Comparison of ENCODE assay signal across 33 cellular contexts in the genomic region with DNA sequence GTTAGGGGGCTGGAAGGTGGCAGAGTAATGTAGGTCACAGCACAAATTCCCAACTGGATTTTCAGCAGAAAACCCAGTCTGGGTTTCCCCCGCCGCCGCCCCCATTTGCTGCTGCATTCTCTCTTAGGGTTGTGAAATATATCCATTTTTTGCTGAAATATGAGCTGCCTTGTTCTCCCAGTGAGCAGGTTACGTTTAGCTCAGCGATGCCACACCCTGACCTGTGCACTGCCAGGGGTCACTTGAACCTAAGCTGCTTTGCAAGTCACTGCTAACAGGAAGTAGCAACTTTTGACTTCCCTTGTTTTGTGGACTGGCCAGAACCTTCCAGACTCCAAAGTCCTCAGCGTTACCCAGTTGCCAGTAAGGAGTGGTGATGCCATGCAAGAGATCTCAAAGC.
A peak's percentile ranks its signal among the peaks of the same experiment; 100 is the strongest.
DNase-seq lines count a peak whose midpoint lies in the region; ATAC-seq and TF ChIP-seq lines count a peak whose summit lies in the region.
"Had no signal": no experiment of that assay in that cellular context is flagged by ENCODE, and none has a peak within 500 bp of the region (broad histone marks: within the 10 kb centered on the region; RNA-seq: fewer than 3 reads in every experiment).

No MANE protein-coding gene starts in this region.

- no TSS peak for BruUV-seq in PC-9 (replicated peaks; lab: Mats Ljungman, UMichigan)

- H3F3A ChIP-seq in PC-9 (ENCODE audit: insufficient read depth, low read depth): 0 out of 2 replicates have a peak, but pooled peaks cover 4% of the 10 kb centered on the region

- H3K79me2 ChIP-seq in PC-9 (ENCODE audit: low read depth): no peaks in the 10 kb centered on the region

- no peaks in the 10 kb centered on the region for H3K9me2 ChIP-seq in PC-9 (ENCODE audit: insufficient read depth)
- H3K9me2 ChIP-seq: SK-N-SH had no signal

- ATAC-seq in left colon: peak; percentile 88
- no peak for ATAC-seq in GM21529 (IDR thresholded peaks at IDR 0.05; ENCODE audit: unreplicated experiment)
- ATAC-seq: activated CD4-positive, CD25-positive, alpha-beta regulatory T cell treated with anti-CD3 and anti-CD28 coated beads, Interleukin-2, amount 50 U/mL, for 24 hours; T-helper 17 cell had no signal

- no peaks in the 10 kb centered on the region for H3K36me3 ChIP-seq in PC-9 (ENCODE audit: low read depth)
- H3K36me3 ChIP-seq: adrenal gland, neural progenitor cell, right atrium auricular region, vagina had no signal

- no peak overlapping the region for H3K4me3 ChIP-seq in PC-9
- H3K4me3 ChIP-seq: adrenal gland, neural progenitor cell, right atrium auricular region, stomach, vagina had no signal

- H4K20me1 ChIP-seq in PC-9 (ENCODE audit: insufficient read depth): no peaks in the 10 kb centered on the region

- peak overlapping the region; percentile 2; the same call in 1 of the 2 replicates for H3K4me2 ChIP-seq in PC-9
- H3K4me2 ChIP-seq: neural progenitor cell, SK-N-SH had no signal

- TF ChIP-seq CTCF in C4-2B (conservative IDR thresholded peaks at IDR 0.05): no peak
- no peak for TF ChIP-seq CTCF in PC-9 (conservative IDR thresholded peaks at IDR 0.05)

- no peaks in the 10 kb centered on the region for H3K9me3 ChIP-seq in PC-9 (ENCODE audit: insufficient read depth, low read depth)
- H3K9me3 ChIP-seq: adrenal gland, right atrium auricular region, SK-N-SH, stomach, vagina had no signal

- no peaks in the 10 kb centered on the region for H3K27me3 ChIP-seq in PC-9 (ENCODE audit: insufficient read depth, low read depth)
- H3K27me3 ChIP-seq: adrenal gland, neural progenitor cell, right atrium auricular region, stomach, vagina had no signal

- peak; percentile 31 for DNase-seq in NCI-H2171 treated with DMSO at 0.1 percent for 48 hours (lab: John Stamatoyannopoulos, UW)
- DNase-seq in NCI-H2171 (lab: John Stamatoyannopoulos, UW): no peak
- DNase-seq in PC-9: peak; percentile 43 to 56
- peak in 1 of 2 donors; percentile 16 for DNase-seq in left colon
- DNase-seq in NCI-H2107 treated with DMSO at 0.1 percent for 48 hours (lab: John Stamatoyannopoulos, UW; ENCODE audit: unreplicated experiment): no peak
- no peak for DNase-seq in DMS53 treated with DMSO at 0.1 percent for 48 hours (lab: John Stamatoyannopoulos, UW; ENCODE audit: unreplicated experiment)
- DNase-seq: activated CD4-positive, alpha-beta memory T cell treated with anti-CD3 and anti-CD28 coated beads for 36 hours; activated naive CD4-positive, alpha-beta T cell treated with anti-CD3 and anti-CD28 coated beads, Interleukin-2, amount 10 ng/mL, durations not matched to agents 7 days and 5 days; adrenal gland; CD4-positive, alpha-beta T cell; cerebellar nuclear complex; DND-41; foreskin melanocyte; GF-D8; GOT3; HFFc6; KG1; MM.1S; NCI-H1436 treated with DMSO at 0.1 percent for 48 hours; NCI-H2081 treated with DMSO at 0.1 percent for 48 hours; NCI-H446 treated with DMSO at 0.1 percent for 48 hours; NCI-H774; RPMI8226; SK-N-SH; stomach; T-helper 17 cell had no signal

- H3K27ac ChIP-seq in C4-2B: 0 out of 2 replicates have a peak overlapping the region, but pooled peaks have one; percentile 2
- H3K27ac ChIP-seq in PC-9: no peak overlapping the region
- H3K27ac ChIP-seq: adrenal gland, neural progenitor cell, parathyroid adenoma, right atrium auricular region, stomach, vagina had no signal

- intact Hi-C loops in PC-9 (cut with micrococcal nuclease; ENCODE audit: unreplicated experiment): no loop called here
- intact Hi-C loops in left colon (cut with DNase I, micrococcal nuclease): no loop called here

- no peak overlapping the region for H2AFZ ChIP-seq in PC-9
- H2AFZ ChIP-seq: neural progenitor cell, parathyroid adenoma had no signal

- POLR2A ChIA-PET in PC-9 (lab: Charles Lee; ENCODE audit: unreplicated experiment): interaction anchor here (0.5 to 0.6 kb wide), 4 partner anchors 83 to 1479 kb away, joined by 3 to 6 read pairs (median 4); no protein-coding TSS in a partner anchor

- CTCF ChIA-PET in PC-9 (lab: Charles Lee): interaction anchor here (0.6 kb wide), 1 partner anchor 341 kb away, joined by 8 read pairs; no protein-coding TSS in a partner anchor

- H3K4me1 ChIP-seq in PC-9 (replicated peaks; ENCODE audit: insufficient read depth): peaks cover 12% of the 10 kb centered on the region
- H3K4me1 ChIP-seq: adrenal gland, neural progenitor cell, stomach, vagina had no signal

Comparison
In these comparisons a context has a peak if more than half of its experiments do, and no peak if none do; other contexts are left out.
1. DNase-seq: peak in NCI-H2171 treated with DMSO at 0.1 percent for 48 hours (single experiment) and PC-9 (2 of 2); none in NCI-H2171 (single experiment), NCI-H2107 treated with DMSO at 0.1 percent for 48 hours (single experiment) and DMS53 treated with DMSO at 0.1 percent for 48 hours (single experiment).